Comparison of ENCODE assay signal across 9 cellular contexts in genomic region chr13:94620286-94620896, GRCh38. TPM values are rescaled to one million over a fixed set of nuclear protein-coding genes. Genes with fewer than 3 reads are reported as not detected.
DNase-seq lines count a peak whose midpoint lies in the region; ATAC-seq, FAIRE-seq and TF ChIP-seq lines count a peak whose summit lies in the region.
"Had no signal": no experiment of that assay in that cellular context is flagged by ENCODE, and none has a peak within 500 bp of the region (broad histone marks: within the 10 kb centered on the region; RNA-seq: fewer than 3 reads in every experiment).

No MANE protein-coding gene starts in this region.

- no peaks in the 10 kb centered on the region for H3K9me3 ChIP-seq in PC-9 (ENCODE audit: insufficient read depth, low read depth)
- H3K9me3 ChIP-seq in H1 (ENCODE audit: insufficient read depth in 2 of 2, low read depth in 1 of 2, low read length in 1 of 2): no peaks in the 10 kb centered on the region
- H3K9me3 ChIP-seq in prostate gland: no peaks in the 10 kb centered on the region
- H3K9me3 ChIP-seq: BLaER1 treated with 17β-estradiol and CSF1 and Interleukin-3, amounts not matched to agents 10 nM and 100 nM had no signal

- no peak overlapping the region for H2BK5ac ChIP-seq in H1 (ENCODE audit: low read depth, low read length)

- no TSS peak for BruUV-seq in PC-9 (replicated peaks; lab: Mats Ljungman, UMichigan)

- no peak overlapping the region for H3K56ac ChIP-seq in H1 (replicated peaks; ENCODE audit: insufficient read length, low read depth, low read length)

- H2BK12ac ChIP-seq in H1 (ENCODE audit: low read depth, low read length): no peak overlapping the region

- DNase-seq in NCI-H1436 (lab: John Stamatoyannopoulos, UW) (peak; percentile 36), NCI-H1436 treated with DMSO at 0.1 percent for 48 hours (lab: John Stamatoyannopoulos, UW) (no peak), PC-9 (peak in 1 of 2 experiments; percentile 25), H1 (ENCODE audit: low read depth in 1 of 2, low spot score in 2 of 2) (no peak), prostate gland (ENCODE audit: low spot score) (no peak), NCI-H446 treated with DMSO at 0.1 percent for 48 hours (lab: John Stamatoyannopoulos, UW) (no peak)

- 94 to 100% methylated on average over 1 to 2 of the region's 2 CpGs for WGBS in H1 (ENCODE audit: extremely low coverage in 1 of 2, insufficient coverage in 1 of 2, insufficient read length in 1 of 2, insufficient replicate concordance in 2 of 2, low coverage in 1 of 2, low lambda C conversion rate in 2 of 2, missing lambda C conversion rate in 1 of 2), 2 experiments
- 86% methylated on average over 2 of the region's 2 CpGs for WGBS in prostate gland

- no peaks in the 10 kb centered on the region for H4K20me1 ChIP-seq in PC-9 (ENCODE audit: insufficient read depth)
- no peaks in the 10 kb centered on the region for H4K20me1 ChIP-seq in H1 (replicated peaks in 1 of 2; ENCODE audit: control insufficient read depth in 1 of 2, insufficient read depth in 2 of 2, low read length in 2 of 2)

- H3K23me2 ChIP-seq in H1 (ENCODE audit: low read depth, low read length): no peaks in the 10 kb centered on the region

- no peaks in the 10 kb centered on the region for H3K79me1 ChIP-seq in H1 (ENCODE audit: low read depth, low read length)

- H2BK120ac ChIP-seq in H1 (replicated peaks; ENCODE audit: low read depth, low read length): no peak overlapping the region

- no peak overlapping the region for H3K14ac ChIP-seq in H1 (ENCODE audit: insufficient read length)

- CTCF ChIA-PET in PC-9 (lab: Charles Lee): interaction anchor here (1.0 to 1.7 kb wide), 2 partner anchors 185 to 784 kb away, joined by 4 to 7 read pairs; no protein-coding TSS in a partner anchor
- CTCF ChIA-PET in H1 (lab: Charles Lee; ENCODE audit: partially characterized antibody): interaction anchor here (0.6 to 8.0 kb wide), 38 partner anchors 9 to 1949 kb away, joined by 3 to 121 read pairs (median 4); partner anchors contain the start of genes DCT, GPR180 and TGDS

- H4K5ac ChIP-seq in H1 (ENCODE audit: insufficient read length, low read depth, low read length): no peak overlapping the region

- H3K23ac ChIP-seq in H1 (ENCODE audit: insufficient read length): no peak overlapping the region

- peak; percentile 91 for FAIRE-seq in H1 (lab: Jason Lieb, UNC)

- no peak overlapping the region for H2BK20ac ChIP-seq in H1 (ENCODE audit: low read length)

- no peaks in the 10 kb centered on the region for H3K27me3 ChIP-seq in PC-9 (ENCODE audit: insufficient read depth, low read depth)
- no peaks in the 10 kb centered on the region for H3K27me3 ChIP-seq in H1 (replicated peaks in 1 of 4; ENCODE audit: control insufficient read depth in 3 of 4, extremely low read depth in 1 of 4, insufficient read depth in 3 of 4, low read length in 3 of 4)
- no peaks in the 10 kb centered on the region for H3K27me3 ChIP-seq in prostate gland (replicated peaks; ENCODE audit: insufficient read depth)
- H3K27me3 ChIP-seq: BLaER1 treated with 17β-estradiol and CSF1 and Interleukin-3, amounts not matched to agents 10 nM and 100 nM had no signal

- POLR2A ChIA-PET in PC-9 (lab: Charles Lee; ENCODE audit: unreplicated experiment) (no interaction called here), H1 (lab: Charles Lee; ENCODE audit: partially characterized antibody) (interaction anchor here (0.5 to 0.9 kb wide), 2 partner anchors 11 to 17 kb away, joined by 3 to 4 read pairs; no protein-coding TSS in a partner anchor)

- peak; percentile 85 to 86 for TF ChIP-seq RAD21 in H1 (IDR thresholded peaks at IDR 0.05 in 1 of 2, conservative IDR thresholded peaks at IDR 0.05 in 1 of 2; ENCODE audit: low read depth in 2 of 2, low read length in 2 of 2)

- H4K91ac ChIP-seq in H1 (replicated peaks; ENCODE audit: insufficient read length, low read length): no peak overlapping the region

- no peak for TF ChIP-seq POLR2A in H1 (IDR thresholded peaks at IDR 0.05; ENCODE audit: control extremely low read depth in 1 of 2, low read depth in 2 of 2, low read length in 2 of 2)
- no peak for TF ChIP-seq POLR2A in prostate gland (IDR thresholded peaks at IDR 0.05)

- no peak overlapping the region for H3K4me2 ChIP-seq in PC-9
- H3K4me2 ChIP-seq in H1 (ENCODE audit: insufficient read depth in 1 of 2, low read depth in 2 of 2, low read length in 2 of 2): no peak overlapping the region
- H3K4me2 ChIP-seq: BLaER1 treated with 17β-estradiol and CSF1 and Interleukin-3, amounts not matched to agents 10 nM and 100 nM had no signal

- intact Hi-C loops in PC-9 (cut with micrococcal nuclease; ENCODE audit: unreplicated experiment): loop anchor here (2.0 to 5.0 kb wide), 3 partner anchors 537 to 1214 kb away; no protein-coding TSS in a partner anchor
- intact Hi-C loops in prostate gland (cut with DNase I): no loop called here

- H3K27ac ChIP-seq in PC-9 (no peak overlapping the region), H1 (ENCODE audit: low read depth, low read length) (no peak overlapping the region), prostate gland (no peak overlapping the region)
- H3K27ac ChIP-seq: BLaER1 treated with 17β-estradiol and CSF1 and Interleukin-3, amounts not matched to agents 10 nM and 100 nM had no signal

- TF ChIP-seq EP300 in H1 (IDR thresholded peaks at IDR 0.05; ENCODE audit: borderline replicate concordance in 1 of 2, low read depth in 2 of 2, low read length in 2 of 2): no peak

- no peak overlapping the region for H2BK15ac ChIP-seq in H1 (ENCODE audit: low read length)

- no peaks in the 10 kb centered on the region for H3K9me2 ChIP-seq in PC-9 (ENCODE audit: insufficient read depth)

- H3K79me2 ChIP-seq in PC-9 (ENCODE audit: low read depth) (no peaks in the 10 kb centered on the region), H1 (ENCODE audit: control insufficient read depth in 1 of 2, insufficient read depth in 2 of 2, low read length in 2 of 2) (no peaks in the 10 kb centered on the region)

- no peak overlapping the region for H2AK5ac ChIP-seq in H1 (ENCODE audit: low read depth, low read length)

- H3K4me3 ChIP-seq in PC-9: no peak overlapping the region
- no peak overlapping the region for H3K4me3 ChIP-seq in H1 (ENCODE audit: extremely low read depth in 1 of 4, insufficient read depth in 2 of 4, low read depth in 3 of 4, low read length in 4 of 4)
- no peak overlapping the region for H3K4me3 ChIP-seq in prostate gland
- H3K4me3 ChIP-seq: BLaER1 treated with 17β-estradiol and CSF1 and Interleukin-3, amounts not matched to agents 10 nM and 100 nM had no signal

- no peaks in the 10 kb centered on the region for H3K36me3 ChIP-seq in PC-9 (ENCODE audit: low read depth)
- H3K36me3 ChIP-seq in H1 (ENCODE audit: control insufficient read depth in 2 of 4, insufficient read depth in 4 of 4, low read length in 3 of 4): peaks cover 0 to 23% (median 5%) of the 10 kb centered on the region in 4 experiments; a peak in 5 of 8 replicates
- no peaks in the 10 kb centered on the region for H3K36me3 ChIP-seq in prostate gland

- H4K8ac ChIP-seq in H1 (ENCODE audit: extremely low read depth, insufficient read depth, low read length): no peak overlapping the region

- H3K4ac ChIP-seq in H1 (replicated peaks; ENCODE audit: insufficient read length, low read depth, low read length): no peak overlapping the region

- H3K4me1 ChIP-seq in PC-9 (replicated peaks; ENCODE audit: insufficient read depth) (no peaks in the 10 kb centered on the region), H1 (replicated peaks in 1 of 4; ENCODE audit: control insufficient read depth in 3 of 4, insufficient read depth in 4 of 4, low read length in 3 of 4) (no peaks in the 10 kb centered on the region), prostate gland (replicated peaks) (no peaks in the 10 kb centered on the region)

- no peaks in the 10 kb centered on the region for H3F3A ChIP-seq in PC-9 (ENCODE audit: insufficient read depth, low read depth)

- no peak overlapping the region for H3K9ac ChIP-seq in H1 (replicated peaks in 1 of 4; ENCODE audit: extremely low read depth in 1 of 4, low read depth in 3 of 4, low read length in 3 of 4)
- H3K9ac ChIP-seq: BLaER1 treated with 17β-estradiol and CSF1 and Interleukin-3, amounts not matched to agents 10 nM and 100 nM had no signal

- H2AFZ ChIP-seq in PC-9: no peak overlapping the region
- no peak overlapping the region for H2AFZ ChIP-seq in H1 (ENCODE audit: low read length)

- TF ChIP-seq CTCF in PC-9 (conservative IDR thresholded peaks at IDR 0.05) (peak; percentile 93), H1 (IDR thresholded peaks at IDR 0.05; ENCODE audit: control extremely low read depth in 1 of 3, insufficient read depth in 1 of 3, low read depth in 1 of 3, low read length in 3 of 3) (peak; percentile 38 to 80 (median 64)), prostate gland (IDR thresholded peaks at IDR 0.05) (peak; percentile 23 to 61 (median 36))

- peak; percentile 84 for ATAC-seq in GM19463 (IDR thresholded peaks at IDR 0.05; ENCODE audit: unreplicated experiment)
- peak; percentile 72 for ATAC-seq in HG03457 (IDR thresholded peaks at IDR 0.05; ENCODE audit: unreplicated experiment)

- no peak overlapping the region for H3K18ac ChIP-seq in H1 (ENCODE audit: extremely low read depth, low read length)

TF ChIP-seq in H1, 55 proteins besides CTCF, POLR2A, EP300 and RAD21 (continues in another document):
- TF ChIP-seq CHD2 (IDR thresholded peaks at IDR 0.05; ENCODE audit: low read length) (no peak), CHD1 (IDR thresholded peaks at IDR 0.05; ENCODE audit: low read depth, low read length) (no peak)

RNA-seq across cellular contexts. Expression of gene GPR180, which starts 18.7 kb away (rescaled TPM):
- total RNA-seq in PC-9 (2021) (2.6 and 4.0 TPM in 2 replicates), prostate gland (1 to 10 TPM; 2.7 to 5.4 TPM)
- 4.7 and 4.8 TPM in 2 replicates for total RNA-seq in H1 (2021; fragmentation: NEBNext Ultra II Directional; extraction: Animal tissue kit (Norgen Biotek cat#: 25700))
- 1.1 and 1.8 TPM in 2 replicates for polyA plus RNA-seq in H1 (2011; rRNA removed)
- polyA plus RNA-seq in H1 (2011; cell fraction: cytosol; rRNA removed): 1.8 TPM
- 1.4 TPM for polyA plus RNA-seq in H1 (2011; cell fraction: nucleus; rRNA removed)
- 1.5 to 2.6 TPM (median 1.8 TPM) in 4 replicates for polyA plus RNA-seq in H1 (2012, experiment 1 of 2)
- polyA plus RNA-seq in H1 (2012, experiment 2 of 2): 0.18 TPM
- polyA plus RNA-seq in H1 (2013, experiment 1 of 2): 3.8 TPM
- 4.3 TPM for polyA plus RNA-seq in H1 (2013, experiment 2 of 2)
- polyA minus RNA-seq in H1 (2011; rRNA and poly(A)+ RNA removed): 5.2 and 7.7 TPM in 2 replicates
- polyA minus RNA-seq in H1 (2011; cell fraction: cytosol; rRNA and poly(A)+ RNA removed): 2.7 TPM
- 9.6 TPM for polyA minus RNA-seq in H1 (2011; cell fraction: nucleus; rRNA and poly(A)+ RNA removed)

RNA-seq across cellular contexts. Expression of gene TGDS, which starts 24.4 kb away (rescaled TPM):
- total RNA-seq in PC-9 (2021) (6.2 and 7.0 TPM in 2 replicates), prostate gland (10 to 100 TPM in 1 of 2 donors, 1 to 10 TPM in 1; 9.0 to 11.3 TPM)
- 11.2 and 11.6 TPM in 2 replicates for total RNA-seq in H1 (2021; fragmentation: NEBNext Ultra II Directional; extraction: Animal tissue kit (Norgen Biotek cat#: 25700))
- polyA plus RNA-seq in H1 (2011; rRNA removed): 9.1 and 11.8 TPM in 2 replicates
- 13.9 TPM for polyA plus RNA-seq in H1 (2011; cell fraction: cytosol; rRNA removed)
- polyA plus RNA-seq in H1 (2011; cell fraction: nucleus; rRNA removed): 5.8 TPM
- polyA plus RNA-seq in H1 (2012, experiment 1 of 2): 6.2 to 9.2 TPM (median 7.3 TPM) in 4 replicates
- polyA plus RNA-seq in H1 (2012, experiment 2 of 2): 1.5 TPM
- 9.9 TPM for polyA plus RNA-seq in H1 (2013, experiment 1 of 2)
- polyA plus RNA-seq in H1 (2013, experiment 2 of 2): 9.9 TPM
- polyA minus RNA-seq in H1 (2011; rRNA and poly(A)+ RNA removed): 7.1 and 12.7 TPM in 2 replicates
- 3.8 TPM for polyA minus RNA-seq in H1 (2011; cell fraction: cytosol; rRNA and poly(A)+ RNA removed)
- polyA minus RNA-seq in H1 (2011; cell fraction: nucleus; rRNA and poly(A)+ RNA removed): 10.1 TPM

Comparison
In these comparisons a context has a peak if more than half of its experiments do, and no peak if none do; other contexts are left out.
1. CTCF ChIP-seq: peak in every context shown above with its lines; median percentile 93 in PC-9; 64 in H1; 36 in prostate gland.